In the genomic region with DNA sequence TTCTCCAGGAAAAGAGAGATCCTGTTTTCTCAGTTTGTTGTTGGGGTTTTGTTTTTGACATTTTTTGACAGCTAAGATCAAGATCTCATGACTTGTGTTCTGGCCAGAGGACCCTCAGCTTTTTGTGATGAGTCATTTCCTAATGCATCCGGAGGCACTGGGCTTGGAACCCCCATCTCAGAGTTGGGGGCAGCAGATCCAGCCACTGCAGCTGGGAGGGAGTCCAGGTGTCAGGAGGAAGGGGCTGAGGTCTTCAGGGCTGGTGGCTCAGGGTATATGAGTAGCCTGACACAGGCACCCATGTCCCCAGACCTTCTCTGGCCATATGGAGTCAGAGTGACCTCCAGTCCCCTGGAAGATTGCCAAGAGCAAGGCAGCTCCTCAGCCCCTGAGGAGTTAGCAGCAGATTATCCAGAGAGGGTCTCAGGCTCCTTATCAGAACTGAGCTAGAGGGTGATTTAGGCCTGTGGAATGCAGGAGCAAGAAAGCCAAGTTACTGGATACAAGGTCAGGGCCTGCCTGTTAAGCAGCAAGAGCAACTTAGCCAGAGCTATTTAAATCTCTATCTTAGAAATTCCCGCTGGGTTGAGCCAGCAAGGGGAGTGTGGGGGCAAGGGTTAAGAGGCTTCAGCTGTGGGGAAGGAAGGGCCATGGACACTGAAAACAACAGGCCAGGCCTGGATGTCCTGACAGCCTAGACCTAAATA, we compare ENCODE assay signal across 8 cellular contexts.
DNase-seq lines count a peak whose midpoint lies in the region; ATAC-seq and TF ChIP-seq lines count a peak whose summit lies in the region.

No MANE protein-coding gene starts in this region.

- peak; percentile 90 for DNase-seq in M059J (ENCODE audit: low read depth)
- peak in 1 of 2 donors; percentile 47 for DNase-seq in upper lobe of left lung
- DNase-seq in activated T-cell treated with anti-CD3 and anti-CD28 coated beads, Interleukin-2, amount 50 U/mL, for 1 hour: no peak
- no peak for DNase-seq in activated CD4-positive, alpha-beta T cell treated with anti-CD3 and anti-CD28 coated beads, Interleukin-2, amount 50 U/mL, for 48 hours
- DNase-seq in T1000 (lab: John Stamatoyannopoulos, UW): no peak
- DNase-seq in activated CD4-positive, alpha-beta memory T cell treated with anti-CD3 and anti-CD28 coated beads, Interleukin-2, amount 10 ng/mL, durations not matched to agents 7 days and 5 days: no peak

- POLR2A ChIA-PET in activated CD4-positive, alpha-beta memory T cell treated with anti-CD3 and anti-CD28 coated beads, Interleukin-2, amount 10 ng/mL, durations not matched to agents 7 days and 5 days (lab: Charles Lee): no interaction called here

- H3K4me3 ChIP-seq in duodenal mucosa (ENCODE audit: low read depth in 1 of 2, low read length in 2 of 2): no peak overlapping the region
- no peak overlapping the region for H3K4me3 ChIP-seq in liver (ENCODE audit: low read depth in 1 of 3, low read length in 3 of 3)
- no peak overlapping the region for H3K4me3 ChIP-seq in upper lobe of left lung

- H3K9ac ChIP-seq in duodenal mucosa (ENCODE audit: low read depth in 1 of 2, low read length in 2 of 2): no peak overlapping the region
- H3K9ac ChIP-seq in liver (ENCODE audit: low read depth in 1 of 2, low read length in 2 of 2): no peak overlapping the region

- peaks cover 14 to 27% of the 10 kb centered on the region in 2 donors for H3K4me1 ChIP-seq in duodenal mucosa (ENCODE audit: control insufficient read depth in 1 of 2, insufficient read depth in 2 of 2, low read length in 2 of 2)
- H3K4me1 ChIP-seq in liver (ENCODE audit: control insufficient read depth in 4 of 4, insufficient read depth in 4 of 4, low read length in 3 of 4): peaks cover 0 to 2% (median 0%) of the 10 kb centered on the region in 4 donors
- peaks cover 30 to 42% (median 34%) of the 10 kb centered on the region in 4 donors for H3K4me1 ChIP-seq in upper lobe of left lung

- no peaks in the 10 kb centered on the region for H3K36me3 Mint-ChIP-seq in activated CD4-positive, alpha-beta memory T cell treated with anti-CD3 and anti-CD28 coated beads, Interleukin-2, amount 10 ng/mL, durations not matched to agents 7 days and 5 days (ENCODE audit: low read depth)

- no peak for TF ChIP-seq CTCF in liver (IDR thresholded peaks at IDR 0.05; ENCODE audit: low read depth, low read length, missing input control)
- TF ChIP-seq CTCF in upper lobe of left lung (IDR thresholded peaks at IDR 0.05): no peak

- peak; percentile 69 to 79 for ATAC-seq in upper lobe of left lung (ENCODE audit: low FRiP score in 2 of 2)

- H3K27ac Mint-ChIP-seq in activated CD4-positive, alpha-beta memory T cell treated with anti-CD3 and anti-CD28 coated beads, Interleukin-2, amount 10 ng/mL, durations not matched to agents 7 days and 5 days: no peak overlapping the region

- WGBS in liver: 66% methylated on average over 2 of the region's 2 CpGs
- WGBS in upper lobe of left lung, 2 donors: 30 to 45% methylated on average over 1 to 2 of the region's 2 CpGs

- no peaks in the 10 kb centered on the region for H3K27me3 ChIP-seq in duodenal mucosa (ENCODE audit: control insufficient read depth in 1 of 2, insufficient read depth in 2 of 2, low read length in 2 of 2)
- H3K27me3 ChIP-seq in liver (ENCODE audit: control insufficient read depth in 4 of 4, insufficient read depth in 4 of 4, low read length in 3 of 4): no peaks in the 10 kb centered on the region
- no peaks in the 10 kb centered on the region for H3K27me3 ChIP-seq in upper lobe of left lung

- H3K9me3 ChIP-seq in duodenal mucosa (ENCODE audit: control insufficient read depth in 1 of 2, low read length in 2 of 2) (no peaks in the 10 kb centered on the region), liver (ENCODE audit: control insufficient read depth in 4 of 4, low read length in 3 of 4) (no peaks in the 10 kb centered on the region), upper lobe of left lung (no peaks in the 10 kb centered on the region)

- no peaks in the 10 kb centered on the region for H3K36me3 ChIP-seq in duodenal mucosa (ENCODE audit: control insufficient read depth in 1 of 2, insufficient read depth in 2 of 2, low read length in 2 of 2)
- H3K36me3 ChIP-seq in liver (ENCODE audit: control insufficient read depth in 4 of 4, insufficient read depth in 3 of 4, low read depth in 1 of 4, low read length in 3 of 4): no peaks in the 10 kb centered on the region
- no peaks in the 10 kb centered on the region for H3K36me3 ChIP-seq in upper lobe of left lung

- H3K4me3 Mint-ChIP-seq in activated CD4-positive, alpha-beta memory T cell treated with anti-CD3 and anti-CD28 coated beads, Interleukin-2, amount 10 ng/mL, durations not matched to agents 7 days and 5 days: no peak overlapping the region

- CTCF ChIA-PET in activated CD4-positive, alpha-beta memory T cell treated with anti-CD3 and anti-CD28 coated beads, Interleukin-2, amount 10 ng/mL, durations not matched to agents 7 days and 5 days (lab: Charles Lee): no interaction called here

- H3K9me3 Mint-ChIP-seq in activated CD4-positive, alpha-beta memory T cell treated with anti-CD3 and anti-CD28 coated beads, Interleukin-2, amount 10 ng/mL, durations not matched to agents 7 days and 5 days: no peaks in the 10 kb centered on the region

- TF ChIP-seq POLR2A in upper lobe of left lung (IDR thresholded peaks at IDR 0.05): no peak

- H3K4me1 Mint-ChIP-seq in activated CD4-positive, alpha-beta memory T cell treated with anti-CD3 and anti-CD28 coated beads, Interleukin-2, amount 10 ng/mL, durations not matched to agents 7 days and 5 days: no peaks in the 10 kb centered on the region

- peak in 1 of 2 donors; percentile 34 for TF ChIP-seq RAD21 in liver (IDR thresholded peaks at IDR 0.05)

- TF ChIP-seq EP300 in upper lobe of left lung (IDR thresholded peaks at IDR 0.05): no peak

- peak overlapping the region; percentile 64 for H3K27ac ChIP-seq in duodenal mucosa (ENCODE audit: low read depth, low read length)
- peak overlapping the region; percentile 23 to 50 for H3K27ac ChIP-seq in liver (ENCODE audit: low read depth in 1 of 2, low read length in 2 of 2)
- peak overlapping the region; percentile 56 to 83 (median 67) for H3K27ac ChIP-seq in upper lobe of left lung

- H3K27me3 Mint-ChIP-seq in activated CD4-positive, alpha-beta memory T cell treated with anti-CD3 and anti-CD28 coated beads, Interleukin-2, amount 10 ng/mL, durations not matched to agents 7 days and 5 days: peaks cover 1% of the 10 kb centered on the region

TF ChIP-seq in liver, 16 proteins besides CTCF, POLR2A, EP300 and RAD21:
- TF ChIP-seq, protein P1, sequence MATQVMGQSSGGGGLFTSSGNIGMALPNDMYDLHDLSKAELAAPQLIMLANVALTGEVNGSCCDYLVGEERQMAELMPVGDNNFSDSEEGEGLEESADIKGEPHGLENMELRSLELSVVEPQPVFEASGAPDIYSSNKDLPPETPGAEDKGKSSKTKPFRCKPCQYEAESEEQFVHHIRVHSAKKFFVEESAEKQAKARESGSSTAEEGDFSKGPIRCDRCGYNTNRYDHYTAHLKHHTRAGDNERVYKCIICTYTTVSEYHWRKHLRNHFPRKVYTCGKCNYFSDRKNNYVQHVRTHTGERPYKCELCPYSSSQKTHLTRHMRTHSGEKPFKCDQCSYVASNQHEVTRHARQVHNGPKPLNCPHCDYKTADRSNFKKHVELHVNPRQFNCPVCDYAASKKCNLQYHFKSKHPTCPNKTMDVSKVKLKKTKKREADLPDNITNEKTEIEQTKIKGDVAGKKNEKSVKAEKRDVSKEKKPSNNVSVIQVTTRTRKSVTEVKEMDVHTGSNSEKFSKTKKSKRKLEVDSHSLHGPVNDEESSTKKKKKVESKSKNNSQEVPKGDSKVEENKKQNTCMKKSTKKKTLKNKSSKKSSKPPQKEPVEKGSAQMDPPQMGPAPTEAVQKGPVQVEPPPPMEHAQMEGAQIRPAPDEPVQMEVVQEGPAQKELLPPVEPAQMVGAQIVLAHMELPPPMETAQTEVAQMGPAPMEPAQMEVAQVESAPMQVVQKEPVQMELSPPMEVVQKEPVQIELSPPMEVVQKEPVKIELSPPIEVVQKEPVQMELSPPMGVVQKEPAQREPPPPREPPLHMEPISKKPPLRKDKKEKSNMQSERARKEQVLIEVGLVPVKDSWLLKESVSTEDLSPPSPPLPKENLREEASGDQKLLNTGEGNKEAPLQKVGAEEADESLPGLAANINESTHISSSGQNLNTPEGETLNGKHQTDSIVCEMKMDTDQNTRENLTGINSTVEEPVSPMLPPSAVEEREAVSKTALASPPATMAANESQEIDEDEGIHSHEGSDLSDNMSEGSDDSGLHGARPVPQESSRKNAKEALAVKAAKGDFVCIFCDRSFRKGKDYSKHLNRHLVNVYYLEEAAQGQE (IDR thresholded peaks at IDR 0.05): peak; percentile 24
- peak; percentile 42 to 49 for TF ChIP-seq RXRA (IDR thresholded peaks at IDR 0.05)
- TF ChIP-seq SP1 (IDR thresholded peaks at IDR 0.05): peak; percentile 14
- TF ChIP-seq FOXA1 (IDR thresholded peaks at IDR 0.05): no peak
- TF ChIP-seq NR2F2 (IDR thresholded peaks at IDR 0.05): peak; percentile 99
